In genomic region chr11:45662665-45663485, GRCh38 we compare ENCODE assay signal across 8 cellular contexts. TPM values are rescaled to one million over a fixed set of nuclear protein-coding genes. Genes with fewer than 3 reads are reported as not detected.
DNase-seq lines count a peak whose midpoint lies in the region; ATAC-seq and TF ChIP-seq lines count a peak whose summit lies in the region.

No MANE protein-coding gene starts in this region.

- peaks cover 74% of the 10 kb centered on the region for H3K27me3 Mint-ChIP-seq in activated T-cell treated with anti-CD3 and anti-CD28 coated beads, Interleukin-2, amount 50 U/mL, for 72 hours (ENCODE audit: low read depth)

- H3K36me3 Mint-ChIP-seq in activated T-cell treated with anti-CD3 and anti-CD28 coated beads, Interleukin-2, amount 50 U/mL, for 72 hours (ENCODE audit: insufficient read depth in 2 of 2) = no peaks in the 10 kb centered on the region

- peak; percentile 38 for DNase-seq in GM04503 (ENCODE audit: low read depth)
- peak; percentile 27 to 47 for DNase-seq in activated T-cell treated with anti-CD3 and anti-CD28 coated beads, Interleukin-2, amount 50 U/mL, for 72 hours
- peak; percentile 55 for DNase-seq in kidney epithelial cell (ENCODE audit: low read depth)
- no peak for DNase-seq in NCI-H2081 treated with DMSO at 0.1 percent for 48 hours (lab: John Stamatoyannopoulos, UW)
- no peak for DNase-seq in medulla oblongata (ENCODE audit: extremely low spot score)
- no peak for DNase-seq in stimulated activated naive CD4-positive, alpha-beta T cell treated with Interleukin-2 at 50 U/mL for 16 hours (lab: John Stamatoyannopoulos, UW)

- H2AFZ ChIP-seq in ACC112 (ENCODE audit: low read length, unreplicated experiment) = no peak overlapping the region

- H3K27me3 ChIP-seq in ACC112 (ENCODE audit: insufficient read depth, low read length) = no peaks in the 10 kb centered on the region; the same call in 1 of the 2 replicates
- peaks cover 64% of the 10 kb centered on the region for H3K27me3 ChIP-seq in kidney epithelial cell (ENCODE audit: control insufficient read depth, insufficient read depth, low read length)

- H3K4me1 Mint-ChIP-seq in activated T-cell treated with anti-CD3 and anti-CD28 coated beads, Interleukin-2, amount 50 U/mL, for 72 hours (ENCODE audit: low read depth) = peaks cover 7% of the 10 kb centered on the region

- peaks cover 54% of the 10 kb centered on the region for H3K4me1 ChIP-seq in ACC112 (ENCODE audit: control insufficient read depth, insufficient read depth, low read length, unreplicated experiment)

- peaks cover 8% of the 10 kb centered on the region for H3K79me2 ChIP-seq in ACC112 (ENCODE audit: control insufficient read depth, insufficient read depth, low read length, unreplicated experiment)

- H3K27ac Mint-ChIP-seq in activated T-cell treated with anti-CD3 and anti-CD28 coated beads, Interleukin-2, amount 50 U/mL, for 72 hours = no peak overlapping the region

- peak overlapping the region; percentile 78 for H3K4me3 ChIP-seq in ACC112 (ENCODE audit: low read depth, low read length)
- no peak overlapping the region for H3K4me3 ChIP-seq in kidney epithelial cell (ENCODE audit: low read depth, low read length)

- H3K4me3 Mint-ChIP-seq in activated T-cell treated with anti-CD3 and anti-CD28 coated beads, Interleukin-2, amount 50 U/mL, for 72 hours = peak overlapping the region; percentile 28 to 58

- no peaks in the 10 kb centered on the region for H3K36me3 ChIP-seq in ACC112 (ENCODE audit: insufficient read depth, low read length)
- no peaks in the 10 kb centered on the region for H3K36me3 ChIP-seq in kidney epithelial cell (ENCODE audit: control insufficient read depth, insufficient read depth, low read length)

- TF ChIP-seq CTCF in kidney epithelial cell (IDR thresholded peaks at IDR 0.05; ENCODE audit: insufficient read depth, low read length, poor library complexity, severe bottlenecking) = no peak

- no peaks in the 10 kb centered on the region for H3K9me3 Mint-ChIP-seq in activated T-cell treated with anti-CD3 and anti-CD28 coated beads, Interleukin-2, amount 50 U/mL, for 72 hours

- H3K27ac ChIP-seq in ACC112 (ENCODE audit: low read depth, low read length) = peak overlapping the region; percentile 77

- ATAC-seq in activated T-cell treated with anti-CD3 and anti-CD28 coated beads, Interleukin-2, amount 50 U/mL, for 72 hours (replicated peaks in 1 of 2) = peak; percentile 55 to 70
- ATAC-seq in HG03571 (IDR thresholded peaks at IDR 0.05; ENCODE audit: unreplicated experiment) = no peak

RNA-seq across cellular contexts. Expression of gene CHST1, which starts 2.5 kb away (rescaled TPM):
- total RNA-seq in activated T-cell treated with anti-CD3 and anti-CD28 coated beads, Interleukin-2, amount 50 U/mL, for 72 hours = under 1 TPM in 1 of 2 donors, not detected in 1; 0.10 TPM
- 0.88 and 2.3 TPM in 2 replicates for total RNA-seq in kidney epithelial cell

Comparison
In these comparisons a context has a peak if more than half of its experiments do, and no peak if none do; other contexts are left out.
1. DNase-seq: peak in GM04503 (single experiment), activated T-cell treated with anti-CD3 and anti-CD28 coated beads, Interleukin-2, amount 50 U/mL, for 72 hours (2 of 2) and kidney epithelial cell (single experiment); none in NCI-H2081 treated with DMSO at 0.1 percent for 48 hours (single experiment), medulla oblongata (single experiment) and stimulated activated naive CD4-positive, alpha-beta T cell treated with Interleukin-2 at 50 U/mL for 16 hours (single experiment).